Comparison of ENCODE assay signal across 35 cellular contexts in genomic region chr4:158038718-158039117, GRCh38.
"Had no signal": no experiment of that assay in that cellular context is flagged by ENCODE, and none has a peak within 500 bp of the region (broad histone marks: within the 10 kb centered on the region; RNA-seq: fewer than 3 reads in every experiment).

No MANE protein-coding gene starts in this region.

- DNase-seq: Karpas-422, Kasumi-1, MG63, MM.1S, MV-4-11, NCI-H1048, NCI-H1092, NCI-H1092 treated with DMSO at 0.1 percent for 48 hours, NCI-H1105, NCI-H1105 treated with DMSO at 0.1 percent for 48 hours, NCI-H1417, NCI-H1417 treated with DMSO at 0.1 percent for 48 hours, NCI-H1436, NCI-H1436 treated with DMSO at 0.1 percent for 48 hours, NCI-H146, NCI-H1694, NCI-H1694 treated with DMSO at 0.1 percent for 48 hours, NCI-H187, NCI-H187 treated with DMSO at 0.1 percent for 48 hours, NCI-H1930, NCI-H2029, NCI-H2029 treated with DMSO at 0.1 percent for 48 hours, NCI-H2081, NCI-H2081 treated with DMSO at 0.1 percent for 48 hours, NCI-H2107, NCI-H2171, NCI-H2171 treated with DMSO at 0.1 percent for 48 hours, NCI-H2227 treated with DMSO at 0.1 percent for 48 hours, NCI-H226, NCI-H345, NCI-H446, NCI-H446 treated with DMSO at 0.1 percent for 48 hours, NCI-H510A, NCI-H510A treated with DMSO at 0.1 percent for 48 hours, NCI-H524 had no signal

- H3K4me3 ChIP-seq: MG63 had no signal

- H3K36me3 ChIP-seq: MG63 had no signal

- H3K27me3 ChIP-seq: MG63 had no signal
